Comparison of ENCODE assay signal across 16 cellular contexts in the genomic region with DNA sequence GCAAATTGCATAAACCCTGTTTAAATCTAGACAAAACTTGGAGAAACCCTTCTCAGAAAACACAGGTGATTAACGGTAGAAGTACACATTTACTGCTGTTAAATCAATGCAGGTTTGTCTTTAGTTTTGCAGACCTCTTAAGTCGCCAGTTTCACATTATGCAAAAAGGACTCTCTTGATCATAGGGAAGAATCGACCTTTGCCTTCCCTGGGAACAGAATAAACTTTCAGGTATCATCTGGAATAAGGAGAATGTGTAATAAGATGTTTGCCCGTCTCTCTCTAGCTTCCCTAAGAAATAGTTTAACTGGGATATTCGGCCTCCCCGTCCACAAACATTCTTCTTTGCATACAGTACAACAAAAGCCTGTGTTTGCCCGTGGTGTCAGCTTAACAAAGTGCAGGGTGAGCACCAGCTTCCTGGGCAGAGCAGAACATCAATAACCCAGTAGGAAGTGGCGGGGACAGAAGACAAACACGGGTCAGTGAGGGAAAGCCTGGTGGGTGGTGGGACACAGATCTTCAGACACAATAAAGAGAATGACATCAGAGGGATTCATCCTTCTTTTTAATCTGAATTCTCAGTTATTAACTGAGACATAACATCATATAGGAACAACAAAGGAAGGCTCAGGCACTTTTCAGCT.
DNase-seq lines count a peak whose midpoint lies in the region; ATAC-seq and TF ChIP-seq lines count a peak whose summit lies in the region.
"Had no signal": no experiment of that assay in that cellular context is flagged by ENCODE, and none has a peak within 500 bp of the region (broad histone marks: within the 10 kb centered on the region; RNA-seq: fewer than 3 reads in every experiment).

No MANE protein-coding gene starts in this region.

- H3K9ac ChIP-seq in OCI-LY3 (ENCODE audit: low read length) (no peak overlapping the region), iPS-20b (ENCODE audit: low read depth, low read length) (no peak overlapping the region)
- H3K9ac ChIP-seq: parathyroid adenoma had no signal

- no peak for ATAC-seq in upper lobe of left lung (ENCODE audit: low FRiP score in 2 of 2)
- no peak for ATAC-seq in HG03565 (IDR thresholded peaks at IDR 0.05; ENCODE audit: unreplicated experiment)

- H2AFZ ChIP-seq in OCI-LY3 (ENCODE audit: low read depth, low read length) = peak overlapping the region; percentile 90
- H2AFZ ChIP-seq: parathyroid adenoma had no signal

- DNase-seq in NCI-H1417 (lab: John Stamatoyannopoulos, UW) (peak; percentile 77 to 95 (median 85)), upper lobe of left lung (no peak), cerebellum (ENCODE audit: low spot score) (no peak), MV-4-11 (lab: John Stamatoyannopoulos, UW) (no peak)
- DNase-seq: activated naive CD4-positive, alpha-beta T cell treated with anti-CD3 and anti-CD28 coated beads, Interleukin-2, amount 50 U/mL, for 16 hours; central memory CD4-positive, alpha-beta T cell; hippocampal formation; IMR-90; NCI-H2171 treated with DMSO at 0.1 percent for 48 hours; stimulated activated CD8-positive, alpha-beta memory T cell treated with anti-CD3 and anti-CD28 coated beads, Interleukin-4, amount 100 ng/mL, for 48 hours; thyroid gland had no signal

- H3K9me3 ChIP-seq in OCI-LY3 (ENCODE audit: insufficient read depth, low read length) (no peaks in the 10 kb centered on the region), iPS-20b (ENCODE audit: insufficient read depth, low read depth, low read length) (peaks cover 3% of the 10 kb centered on the region; the same call in 1 of the 2 replicates), upper lobe of left lung (no peaks in the 10 kb centered on the region)
- H3K9me3 ChIP-seq: thyroid gland had no signal

- no peak for TF ChIP-seq POLR2A in upper lobe of left lung (IDR thresholded peaks at IDR 0.05)

- H4K20me1 ChIP-seq in OCI-LY3 (ENCODE audit: insufficient read depth, low read length) = no peaks in the 10 kb centered on the region

- 35 to 36% methylated on average over 9 of the region's 9 CpGs for WGBS in upper lobe of left lung, 2 donors

- H3K4me1 ChIP-seq in OCI-LY3 (ENCODE audit: low read length) = no peaks in the 10 kb centered on the region
- H3K4me1 ChIP-seq in iPS-20b (ENCODE audit: insufficient read depth, low read length) = peaks cover 14% of the 10 kb centered on the region
- H3K4me1 ChIP-seq in upper lobe of left lung = no peaks in the 10 kb centered on the region
- H3K4me1 ChIP-seq: parathyroid adenoma, thyroid gland had no signal

- no peak overlapping the region for H3K4me2 ChIP-seq in OCI-LY3 (ENCODE audit: low read length)

- H3K79me2 ChIP-seq in OCI-LY3 (ENCODE audit: low read length) = no peaks in the 10 kb centered on the region
- H3K79me2 ChIP-seq: parathyroid adenoma had no signal

- TF ChIP-seq CTCF in 22Rv1 (IDR thresholded peaks at IDR 0.05) (no peak), OCI-LY3 (IDR thresholded peaks at IDR 0.05; ENCODE audit: low read depth, low read length) (no peak), upper lobe of left lung (IDR thresholded peaks at IDR 0.05) (no peak)

- TF ChIP-seq EP300 in upper lobe of left lung (IDR thresholded peaks at IDR 0.05) = no peak

- H3K27ac ChIP-seq in 22Rv1 (peak overlapping the region; percentile 72), OCI-LY3 (ENCODE audit: low read length) (no peak overlapping the region), iPS-20b (ENCODE audit: low read length) (no peak overlapping the region), upper lobe of left lung (no peak overlapping the region)
- H3K27ac ChIP-seq: parathyroid adenoma, thyroid gland had no signal

- H3K27me3 ChIP-seq in OCI-LY3 (ENCODE audit: low read depth, low read length) (no peaks in the 10 kb centered on the region), iPS-20b (ENCODE audit: insufficient read depth, low read length) (no peaks in the 10 kb centered on the region), upper lobe of left lung (no peaks in the 10 kb centered on the region)
- H3K27me3 ChIP-seq: thyroid gland had no signal

- H3K36me3 ChIP-seq in OCI-LY3 (replicated peaks; ENCODE audit: low read depth, low read length) = no peaks in the 10 kb centered on the region
- H3K36me3 ChIP-seq in iPS-20b (ENCODE audit: insufficient read depth, low read depth, low read length) = no peaks in the 10 kb centered on the region
- H3K36me3 ChIP-seq in upper lobe of left lung = no peaks in the 10 kb centered on the region
- H3K36me3 ChIP-seq: thyroid gland had no signal

- H3K4me3 ChIP-seq in OCI-LY3 (ENCODE audit: low read length) (peak overlapping the region; percentile 0; the same call in 1 of the 2 replicates), iPS-20b (ENCODE audit: low read length) (peak overlapping the region; percentile 4; the same call in 1 of the 2 replicates), upper lobe of left lung (no peak overlapping the region)
- H3K4me3 ChIP-seq: thyroid gland had no signal

Comparison
In these comparisons a context has a peak if more than half of its experiments do, and no peak if none do; other contexts are left out.
1. DNase-seq: peak in NCI-H1417 (3 of 3); none in upper lobe of left lung (0 of 2), cerebellum (single experiment) and MV-4-11 (single experiment).
2. H3K4me3 ChIP-seq: peak in OCI-LY3 (single experiment) and iPS-20b (single experiment); none in upper lobe of left lung (0 of 4).